In the genomic region with DNA sequence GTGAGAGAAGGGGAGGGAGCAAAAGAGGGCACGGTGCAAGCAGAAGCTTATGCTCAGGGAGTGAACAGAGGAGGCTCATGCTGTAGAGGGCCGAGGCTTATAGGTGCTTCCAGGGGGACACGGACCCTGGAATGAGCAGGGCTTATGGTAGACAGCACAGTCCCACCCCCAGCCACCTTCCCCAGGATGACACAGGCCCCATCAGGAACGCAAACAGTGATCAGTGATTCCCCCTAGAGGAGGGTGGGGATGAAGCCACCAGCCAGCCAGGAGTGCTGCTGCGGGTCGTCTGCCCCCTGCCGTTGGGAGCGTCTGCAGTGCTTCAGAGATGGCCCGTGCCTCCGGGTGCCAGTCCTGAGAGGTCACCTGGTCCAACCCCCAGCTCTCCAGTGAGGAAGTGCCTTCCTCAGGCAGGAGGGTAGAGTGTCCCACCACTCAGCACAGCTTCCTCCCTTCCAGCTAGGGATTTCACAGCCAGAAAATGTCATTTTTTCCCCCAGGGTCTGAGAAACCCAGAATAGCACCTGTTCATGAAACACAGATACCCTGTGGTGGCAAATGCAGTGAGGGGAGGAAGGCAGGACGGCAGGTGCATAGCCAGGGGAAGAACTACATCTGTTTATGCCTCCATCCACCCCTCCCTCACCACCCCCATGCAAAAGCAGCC, we compare ENCODE assay signal across 8 cellular contexts.
DNase-seq lines count a peak whose midpoint lies in the region; ATAC-seq and TF ChIP-seq lines count a peak whose summit lies in the region.

No MANE protein-coding gene starts in this region.

- ATAC-seq in GM21390 (IDR thresholded peaks at IDR 0.05; ENCODE audit: unreplicated experiment), result no peak

- POLR2A ChIA-PET in HEK293T (lab: Yijun Ruan, JAX), result no interaction called here

- peak overlapping the region; percentile 40 for H3K4me2 ChIP-seq in mesendoderm (ENCODE audit: low read length)

- H3K36me3 Mint-ChIP-seq in Calu3 (ENCODE audit: insufficient read depth, unreplicated experiment), result no peaks in the 10 kb centered on the region

- no peak overlapping the region for H4K5ac ChIP-seq in mesendoderm (ENCODE audit: low read length)

- peak; percentile 84 for TF ChIP-seq CTCF in Calu3 (IDR thresholded peaks at IDR 0.05; ENCODE audit: unreplicated experiment)

- peak; percentile 81 for DNase-seq in Calu3
- DNase-seq in HEK293T (ENCODE audit: extremely low spot score), result peak; percentile 85
- DNase-seq in NCI-H2171 (lab: John Stamatoyannopoulos, UW), result peak; percentile 82
- DNase-seq in activated CD4-positive, alpha-beta T cell treated with anti-CD3 and anti-CD28 coated beads for 24 hours (ENCODE audit: low read depth in 2 of 2), result peak; percentile 26 to 56
- peak; percentile 28 to 63 for DNase-seq in dermis microvascular lymphatic vessel endothelial cell (ENCODE audit: low read depth in 2 of 2)
- DNase-seq in mesendoderm, result peak; percentile 91
- DNase-seq in stimulated activated naive CD4-positive, alpha-beta T cell treated with Interleukin-2 at 50 U/mL for 16 hours (lab: John Stamatoyannopoulos, UW), result peak; percentile 12

- no peak overlapping the region for H2BK120ac ChIP-seq in mesendoderm (ENCODE audit: low read depth, low read length)

- H3K27ac ChIP-seq in mesendoderm (ENCODE audit: low read depth, low read length), result no peak overlapping the region

- no peak overlapping the region for H3K4ac ChIP-seq in mesendoderm (ENCODE audit: low read depth, low read length)

- peaks cover 3% of the 10 kb centered on the region for H3K9me3 Mint-ChIP-seq in Calu3 (ENCODE audit: low read depth, unreplicated experiment)

- no peak overlapping the region for H3K27ac Mint-ChIP-seq in Calu3 (ENCODE audit: unreplicated experiment)

- BruUV-seq in Calu3 (replicated peaks; lab: Mats Ljungman, UMichigan), result no TSS peak

- peak overlapping the region; percentile 36 for H3K56ac ChIP-seq in mesendoderm (ENCODE audit: low read length)

- WGBS in mesendoderm (ENCODE audit: extremely low coverage, insufficient coverage, low lambda C conversion rate), result no CpG with 5 or more reads among the region's 11 CpGs

- no peak overlapping the region for H3K4me3 ChIP-seq in mesendoderm (ENCODE audit: low read length)

- no peak overlapping the region for H2BK5ac ChIP-seq in mesendoderm (ENCODE audit: low read length)

- no peak overlapping the region for H2BK15ac ChIP-seq in mesendoderm (replicated peaks; ENCODE audit: low read depth)

- no peaks in the 10 kb centered on the region for H3K4me1 ChIP-seq in mesendoderm (ENCODE audit: control insufficient read depth, low read depth, low read length)

- intact Hi-C loops in Calu3 (cut with micrococcal nuclease; ENCODE audit: unreplicated experiment), result no loop called here

- H3K27me3 ChIP-seq in mesendoderm (ENCODE audit: insufficient read depth, low read length, poor library complexity), result no peaks in the 10 kb centered on the region

- CTCF ChIA-PET in Calu3 (lab: Charles Lee), result interaction anchor here (0.9 to 1.9 kb wide), 2 partner anchors 8 to 67 kb away, joined by 3 to 4 read pairs; no protein-coding TSS in a partner anchor
- CTCF ChIA-PET in HEK293T (lab: Yijun Ruan, JAX), result interaction anchor here (0.7 to 1.5 kb wide), 6 partner anchors 11 to 54 kb away, joined by 3 to 4 read pairs (median 3); no protein-coding TSS in a partner anchor

- no peaks in the 10 kb centered on the region for H3K79me2 ChIP-seq in mesendoderm (ENCODE audit: control insufficient read depth, insufficient read depth, low read length)

- H3K4me3 Mint-ChIP-seq in Calu3 (ENCODE audit: low read depth, unreplicated experiment), result no peak overlapping the region

- H3K36me3 ChIP-seq in mesendoderm (ENCODE audit: control insufficient read depth, insufficient read depth, low read length), result no peaks in the 10 kb centered on the region

- no peaks in the 10 kb centered on the region for H3K79me1 ChIP-seq in mesendoderm (ENCODE audit: low read length)

- H4K8ac ChIP-seq in mesendoderm (ENCODE audit: low read depth, low read length), result no peak overlapping the region

- H2AK5ac ChIP-seq in mesendoderm (ENCODE audit: low read length), result no peak overlapping the region

- H3K23ac ChIP-seq in mesendoderm (ENCODE audit: low read length), result no peak overlapping the region

- H3K9ac ChIP-seq in mesendoderm (ENCODE audit: low read length), result no peak overlapping the region

- H3K4me1 Mint-ChIP-seq in Calu3 (ENCODE audit: low read depth, unreplicated experiment), result no peaks in the 10 kb centered on the region

- peaks cover 69% of the 10 kb centered on the region for H3K27me3 Mint-ChIP-seq in Calu3 (ENCODE audit: unreplicated experiment)

- H3K18ac ChIP-seq in mesendoderm (ENCODE audit: low read length), result no peak overlapping the region

TF ChIP-seq in HEK293T, 16 proteins besides CTCF, POLR2A, EP300 and RAD21:
- TF ChIP-seq FOXA1 (IDR thresholded peaks at IDR 0.05), result no peak
- no peak for TF ChIP-seq HDGF (IDR thresholded peaks at IDR 0.05; ENCODE audit: borderline replicate concordance)
- no peak for TF ChIP-seq FOXM1 (IDR thresholded peaks at IDR 0.05; ENCODE audit: borderline replicate concordance)
- TF ChIP-seq CTBP1 (IDR thresholded peaks at IDR 0.05; ENCODE audit: borderline replicate concordance), result no peak
- TF ChIP-seq ZNF384 (IDR thresholded peaks at IDR 0.05), result no peak
- TF ChIP-seq NFRKB (IDR thresholded peaks at IDR 0.05), result no peak
- TF ChIP-seq, protein P1, sequence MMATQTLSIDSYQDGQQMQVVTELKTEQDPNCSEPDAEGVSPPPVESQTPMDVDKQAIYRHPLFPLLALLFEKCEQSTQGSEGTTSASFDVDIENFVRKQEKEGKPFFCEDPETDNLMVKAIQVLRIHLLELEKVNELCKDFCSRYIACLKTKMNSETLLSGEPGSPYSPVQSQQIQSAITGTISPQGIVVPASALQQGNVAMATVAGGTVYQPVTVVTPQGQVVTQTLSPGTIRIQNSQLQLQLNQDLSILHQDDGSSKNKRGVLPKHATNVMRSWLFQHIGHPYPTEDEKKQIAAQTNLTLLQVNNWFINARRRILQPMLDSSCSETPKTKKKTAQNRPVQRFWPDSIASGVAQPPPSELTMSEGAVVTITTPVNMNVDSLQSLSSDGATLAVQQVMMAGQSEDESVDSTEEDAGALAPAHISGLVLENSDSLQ (IDR thresholded peaks at IDR 0.05), result no peak

Comparison
In these comparisons a context has a peak if more than half of its experiments do, and no peak if none do; other contexts are left out.
1. DNase-seq: peak in every context shown above with its lines; median percentile 91 in mesendoderm; 85 in HEK293T; 82 in NCI-H2171; 81 in Calu3; 46 in dermis microvascular lymphatic vessel endothelial cell; 41 in activated CD4-positive, alpha-beta T cell treated with anti-CD3 and anti-CD28 coated beads for 24 hours; 12 in stimulated activated naive CD4-positive, alpha-beta T cell treated with Interleukin-2 at 50 U/mL for 16 hours.